Comparison of ENCODE assay signal across 13 cellular contexts in genomic region chr9:136850866-136851775, GRCh38. TPM values are rescaled to one million over a fixed set of nuclear protein-coding genes. Genes with fewer than 3 reads are reported as not detected.
DNase-seq lines count a peak whose midpoint lies in the region; ATAC-seq and TF ChIP-seq lines count a peak whose summit lies in the region.
"Had no signal": no experiment of that assay in that cellular context is flagged by ENCODE, and none has a peak within 500 bp of the region (broad histone marks: within the 10 kb centered on the region; RNA-seq: fewer than 3 reads in every experiment).

No MANE protein-coding gene starts in this region.

- peaks cover 19% of the 10 kb centered on the region for H3K4me1 ChIP-seq in mammary epithelial cell (ENCODE audit: insufficient read depth, low read length)

- BruUV-seq in MCF 10A (replicated peaks; lab: Mats Ljungman, UMichigan) (no TSS peak), mammary epithelial cell (replicated peaks; lab: Mats Ljungman, UMichigan) (no TSS peak)

- no peak overlapping the region for H2AFZ ChIP-seq in mammary epithelial cell (ENCODE audit: low read depth, low read length)
- H2AFZ ChIP-seq: parathyroid adenoma had no signal

- no peak overlapping the region for H3K27ac ChIP-seq in mammary epithelial cell (ENCODE audit: insufficient read depth, low read depth, low read length)
- H3K27ac ChIP-seq: parathyroid adenoma had no signal

- ATAC-seq in memory B cell (ENCODE audit: low read depth) (no peak), HG02973 (IDR thresholded peaks at IDR 0.05; ENCODE audit: unreplicated experiment) (no peak), GM19023 (IDR thresholded peaks at IDR 0.05; ENCODE audit: unreplicated experiment) (no peak)
- no peak for ATAC-seq in stimulated activated naive B cell treated with anti-CD40 and anti-IgM and Interleukin-4, amounts not matched to agents 10 μg/mL and 1 μg/mL and 100 μg/mL, for 72 hours (replicated peaks)

- WGBS in mammary epithelial cell (ENCODE audit: low coverage, missing lambda C conversion rate): 81% methylated on average over 13 of the region's 23 CpGs

- H3K27me3 ChIP-seq in mammary epithelial cell (ENCODE audit: insufficient read depth, low read length): peaks cover 11% of the 10 kb centered on the region

- DNase-seq in MCF 10A (ENCODE audit: unreplicated experiment): no peak
- no peak for DNase-seq in mammary epithelial cell
- no peak for DNase-seq in activated T-helper 1 cell treated with anti-CD3 and anti-CD28 coated beads, Interleukin-12 subunit alpha, Interleukin-12 subunit beta, Interleukin-2, Interleukin-4 antibody, amounts not matched to agents 30 ng/mL and 10 ng/mL and 1 ng/mL, durations not matched to agents 14 hours and 24 hours and 36 hours (ENCODE audit: low spot score)
- DNase-seq in memory B cell (ENCODE audit: low spot score in 2 of 2): no peak
- DNase-seq in stimulated activated naive B cell treated with anti-CD40 and anti-IgM and Interleukin-4, amounts not matched to agents 10 μg/mL and 1 μg/mL and 100 μg/mL, for 72 hours: no peak
- DNase-seq in NCI-H524 treated with DMSO at 0.1 percent for 48 hours (lab: John Stamatoyannopoulos, UW): no peak
- DNase-seq: activated B cell treated with CpG ODN at 0.5 μM for 24 hours, EL, NCI-H146, NCI-H774 had no signal

- no peak overlapping the region for H3K4me2 ChIP-seq in mammary epithelial cell (ENCODE audit: insufficient read depth, low read depth, low read length)

- H3K4me1 Mint-ChIP-seq in MCF 10A (ENCODE audit: insufficient read depth, unreplicated experiment) (no peaks in the 10 kb centered on the region), memory B cell (peaks cover 11% of the 10 kb centered on the region)
- no peaks in the 10 kb centered on the region for H3K4me1 Mint-ChIP-seq in activated T-helper 1 cell treated with anti-CD3 and anti-CD28 coated beads, Interleukin-12 subunit alpha, Interleukin-12 subunit beta, Interleukin-2, Interleukin-4 antibody, amounts not matched to agents 30 ng/mL and 10 ng/mL and 1 ng/mL, durations not matched to agents 14 hours and 24 hours and 36 hours (ENCODE audit: low read depth)
- peaks cover 21 to 32% of the 10 kb centered on the region in 2 donors for H3K4me1 Mint-ChIP-seq in stimulated activated naive B cell treated with anti-CD40 and anti-IgM and Interleukin-4, amounts not matched to agents 10 μg/mL and 1 μg/mL and 100 μg/mL, for 72 hours

- dilution Hi-C loops in mammary epithelial cell (cut with HindIII; ENCODE audit: low sequenced_read_pairs): no loop called here

- H3K27ac Mint-ChIP-seq in MCF 10A (ENCODE audit: low read depth, unreplicated experiment) (no peak overlapping the region), memory B cell (no peak overlapping the region)
- no peak overlapping the region for H3K27ac Mint-ChIP-seq in activated T-helper 1 cell treated with anti-CD3 and anti-CD28 coated beads, Interleukin-12 subunit alpha, Interleukin-12 subunit beta, Interleukin-2, Interleukin-4 antibody, amounts not matched to agents 30 ng/mL and 10 ng/mL and 1 ng/mL, durations not matched to agents 14 hours and 24 hours and 36 hours
- peak overlapping the region; percentile 42 for H3K27ac Mint-ChIP-seq in stimulated activated naive B cell treated with anti-CD40 and anti-IgM and Interleukin-4, amounts not matched to agents 10 μg/mL and 1 μg/mL and 100 μg/mL, for 72 hours
- H3K27ac Mint-ChIP-seq: activated B cell treated with CpG ODN at 0.5 μM for 24 hours had no signal

- intact Hi-C loops in MCF 10A (cut with micrococcal nuclease) (no loop called here), mammary epithelial cell (cut with micrococcal nuclease) (no loop called here)
- intact Hi-C loops in activated T-helper 1 cell treated with anti-CD3 and anti-CD28 coated beads, Interleukin-12 subunit alpha, Interleukin-12 subunit beta, Interleukin-2, Interleukin-4 antibody, amounts not matched to agents 30 ng/mL and 10 ng/mL and 1 ng/mL, durations not matched to agents 14 hours and 24 hours and 36 hours (cut with micrococcal nuclease): no loop called here

- POLR2A ChIA-PET in MCF 10A (lab: Yijun Ruan, JAX): interaction anchor here (0.5 to 1.5 kb wide), 3 partner anchors 9 to 23 kb away, joined by 3 to 6 read pairs (median 6); partner anchors contain the start of gene AJM1

- no peaks in the 10 kb centered on the region for H3K9me3 Mint-ChIP-seq in MCF 10A (ENCODE audit: unreplicated experiment)
- no peaks in the 10 kb centered on the region for H3K9me3 Mint-ChIP-seq in activated T-helper 1 cell treated with anti-CD3 and anti-CD28 coated beads, Interleukin-12 subunit alpha, Interleukin-12 subunit beta, Interleukin-2, Interleukin-4 antibody, amounts not matched to agents 30 ng/mL and 10 ng/mL and 1 ng/mL, durations not matched to agents 14 hours and 24 hours and 36 hours
- H3K9me3 Mint-ChIP-seq in memory B cell: no peaks in the 10 kb centered on the region
- no peaks in the 10 kb centered on the region for H3K9me3 Mint-ChIP-seq in stimulated activated naive B cell treated with anti-CD40 and anti-IgM and Interleukin-4, amounts not matched to agents 10 μg/mL and 1 μg/mL and 100 μg/mL, for 72 hours
- H3K9me3 Mint-ChIP-seq: activated B cell treated with CpG ODN at 0.5 μM for 24 hours had no signal

- H3K27me3 Mint-ChIP-seq in MCF 10A (ENCODE audit: insufficient read depth, unreplicated experiment) (no peaks in the 10 kb centered on the region), memory B cell (peaks cover 7% of the 10 kb centered on the region)
- H3K27me3 Mint-ChIP-seq in activated T-helper 1 cell treated with anti-CD3 and anti-CD28 coated beads, Interleukin-12 subunit alpha, Interleukin-12 subunit beta, Interleukin-2, Interleukin-4 antibody, amounts not matched to agents 30 ng/mL and 10 ng/mL and 1 ng/mL, durations not matched to agents 14 hours and 24 hours and 36 hours (ENCODE audit: insufficient read depth): peaks cover 6% of the 10 kb centered on the region
- peaks cover 11 to 18% of the 10 kb centered on the region in 2 donors for H3K27me3 Mint-ChIP-seq in stimulated activated naive B cell treated with anti-CD40 and anti-IgM and Interleukin-4, amounts not matched to agents 10 μg/mL and 1 μg/mL and 100 μg/mL, for 72 hours

- H3K4me3 ChIP-seq in mammary epithelial cell (replicated peaks in 1 of 3; ENCODE audit: insufficient read depth in 1 of 3, low read depth in 2 of 3, low read length in 3 of 3): peak overlapping the region in 1 of 3 experiments; percentile 90

- no peaks in the 10 kb centered on the region for H4K20me1 ChIP-seq in mammary epithelial cell (ENCODE audit: insufficient read depth, low read length)

- no peak for TF ChIP-seq CTCF in MCF 10A (IDR thresholded peaks at IDR 0.05; ENCODE audit: unreplicated experiment)
- no peak for TF ChIP-seq CTCF in mammary epithelial cell (conservative IDR thresholded peaks at IDR 0.05 in 1 of 2, IDR thresholded peaks at IDR 0.05 in 1 of 2; ENCODE audit: extremely low read depth in 1 of 2, insufficient read depth in 1 of 2, low read depth in 1 of 2, low read length in 2 of 2)

- H3K36me3 Mint-ChIP-seq in MCF 10A (ENCODE audit: insufficient read depth, unreplicated experiment) (peaks cover 35% of the 10 kb centered on the region), memory B cell (peaks cover 2% of the 10 kb centered on the region)
- peaks cover 7% of the 10 kb centered on the region for H3K36me3 Mint-ChIP-seq in activated T-helper 1 cell treated with anti-CD3 and anti-CD28 coated beads, Interleukin-12 subunit alpha, Interleukin-12 subunit beta, Interleukin-2, Interleukin-4 antibody, amounts not matched to agents 30 ng/mL and 10 ng/mL and 1 ng/mL, durations not matched to agents 14 hours and 24 hours and 36 hours (ENCODE audit: low read depth)
- H3K36me3 Mint-ChIP-seq in stimulated activated naive B cell treated with anti-CD40 and anti-IgM and Interleukin-4, amounts not matched to agents 10 μg/mL and 1 μg/mL and 100 μg/mL, for 72 hours: peaks cover 17 to 26% of the 10 kb centered on the region in 2 donors

- no peaks in the 10 kb centered on the region for H3K36me3 ChIP-seq in mammary epithelial cell (ENCODE audit: insufficient read depth, low read length)

- in situ Hi-C loops in mammary epithelial cell (cut with MboI; ENCODE audit: low sequenced_read_pairs in 2 of 2): no loop called here

- H3K4me3 Mint-ChIP-seq in MCF 10A (ENCODE audit: unreplicated experiment): peak overlapping the region; percentile 23
- H3K4me3 Mint-ChIP-seq in activated T-helper 1 cell treated with anti-CD3 and anti-CD28 coated beads, Interleukin-12 subunit alpha, Interleukin-12 subunit beta, Interleukin-2, Interleukin-4 antibody, amounts not matched to agents 30 ng/mL and 10 ng/mL and 1 ng/mL, durations not matched to agents 14 hours and 24 hours and 36 hours: peak overlapping the region; percentile 65
- peak overlapping the region; percentile 34 for H3K4me3 Mint-ChIP-seq in memory B cell
- H3K4me3 Mint-ChIP-seq in stimulated activated naive B cell treated with anti-CD40 and anti-IgM and Interleukin-4, amounts not matched to agents 10 μg/mL and 1 μg/mL and 100 μg/mL, for 72 hours: peak overlapping the region; percentile 8 to 96

- no peak overlapping the region for H3K9ac ChIP-seq in mammary epithelial cell (ENCODE audit: insufficient read depth, low read length)
- H3K9ac ChIP-seq: parathyroid adenoma had no signal

- CTCF ChIA-PET in MCF 10A (lab: Yijun Ruan, JAX) (interaction anchor here (0.7 kb wide), 1 partner anchor 87 kb away, joined by 4 read pairs; the partner anchor contains the start of gene LCN15), mammary epithelial cell (lab: Charles Lee; ENCODE audit: low non-redundant PET) (no interaction called here)

- H3K9me3 ChIP-seq in mammary epithelial cell (replicated peaks; ENCODE audit: insufficient read depth, low read length): no peaks in the 10 kb centered on the region

- peaks cover 14% of the 10 kb centered on the region for H3K79me2 ChIP-seq in mammary epithelial cell (ENCODE audit: insufficient read depth, low read length)
- H3K79me2 ChIP-seq: parathyroid adenoma had no signal

RNA-seq across cellular contexts. Expression of gene MAMDC4, which starts 1.0 kb away (rescaled TPM):
- total RNA-seq in MCF 10A (2022): 11.8 and 14.1 TPM in 2 replicates
- total RNA-seq in mammary epithelial cell: 1 to 10 TPM in 1 of 2 donors, under 1 TPM in 1; 0.83 to 8.8 TPM
- polyA plus RNA-seq in mammary epithelial cell: 2.4 TPM
- polyA minus RNA-seq in mammary epithelial cell: not detected
- 18.2 and 23.6 TPM in 2 replicates for total RNA-seq in activated T-helper 1 cell treated with anti-CD3 and anti-CD28 coated beads, Interleukin-12 subunit alpha, Interleukin-12 subunit beta, Interleukin-2, Interleukin-4 antibody, amounts not matched to agents 30 ng/mL and 10 ng/mL and 1 ng/mL, durations not matched to agents 14 hours and 24 hours and 36 hours

RNA-seq across cellular contexts. Expression of gene PHPT1, which starts 1.9 kb away (rescaled TPM):
- total RNA-seq in MCF 10A (2022) (173 and 193 TPM in 2 replicates), mammary epithelial cell (100 to 1,000 TPM in 1 of 2 donors, 10 to 100 TPM in 1; 55.3 to 143 TPM)
- polyA plus RNA-seq in mammary epithelial cell: 209 TPM
- polyA minus RNA-seq in mammary epithelial cell: 20.8 TPM
- 134 and 139 TPM in 2 replicates for total RNA-seq in activated T-helper 1 cell treated with anti-CD3 and anti-CD28 coated beads, Interleukin-12 subunit alpha, Interleukin-12 subunit beta, Interleukin-2, Interleukin-4 antibody, amounts not matched to agents 30 ng/mL and 10 ng/mL and 1 ng/mL, durations not matched to agents 14 hours and 24 hours and 36 hours

RNA-seq across cellular contexts. Expression of gene AJM1, which starts 8.8 kb away (rescaled TPM):
- total RNA-seq in MCF 10A (2022) (5.6 and 5.7 TPM in 2 replicates), mammary epithelial cell (1 to 10 TPM; 1.2 to 2.9 TPM)
- 0.40 TPM for polyA plus RNA-seq in mammary epithelial cell
- not detected for polyA minus RNA-seq in mammary epithelial cell
- 5.1 and 5.8 TPM in 2 replicates for total RNA-seq in activated T-helper 1 cell treated with anti-CD3 and anti-CD28 coated beads, Interleukin-12 subunit alpha, Interleukin-12 subunit beta, Interleukin-2, Interleukin-4 antibody, amounts not matched to agents 30 ng/mL and 10 ng/mL and 1 ng/mL, durations not matched to agents 14 hours and 24 hours and 36 hours

RNA-seq across cellular contexts. Expression of gene EDF1, which starts 15.0 kb away (rescaled TPM):
- 480 and 581 TPM in 2 replicates for total RNA-seq in MCF 10A (2022)
- total RNA-seq in mammary epithelial cell: 100 to 1,000 TPM; 146 to 357 TPM
- 322 TPM for polyA plus RNA-seq in mammary epithelial cell
- polyA minus RNA-seq in mammary epithelial cell: 138 TPM
- 410 and 418 TPM in 2 replicates for total RNA-seq in activated T-helper 1 cell treated with anti-CD3 and anti-CD28 coated beads, Interleukin-12 subunit alpha, Interleukin-12 subunit beta, Interleukin-2, Interleukin-4 antibody, amounts not matched to agents 30 ng/mL and 10 ng/mL and 1 ng/mL, durations not matched to agents 14 hours and 24 hours and 36 hours

RNA-seq across cellular contexts. Expression of gene TRAF2, which starts 35.2 kb away (rescaled TPM):
- total RNA-seq in MCF 10A (2022) (10.7 and 14.1 TPM in 2 replicates), mammary epithelial cell (10 to 100 TPM in 1 of 2 donors, 1 to 10 TPM in 1; 8.3 to 27.8 TPM)
- polyA plus RNA-seq in mammary epithelial cell: 18.4 TPM
- polyA minus RNA-seq in mammary epithelial cell: 24.0 TPM
- 67.4 and 76.3 TPM in 2 replicates for total RNA-seq in activated T-helper 1 cell treated with anti-CD3 and anti-CD28 coated beads, Interleukin-12 subunit alpha, Interleukin-12 subunit beta, Interleukin-2, Interleukin-4 antibody, amounts not matched to agents 30 ng/mL and 10 ng/mL and 1 ng/mL, durations not matched to agents 14 hours and 24 hours and 36 hours
